11 cellular contexts compared by ENCODE assay signal in the genomic region with DNA sequence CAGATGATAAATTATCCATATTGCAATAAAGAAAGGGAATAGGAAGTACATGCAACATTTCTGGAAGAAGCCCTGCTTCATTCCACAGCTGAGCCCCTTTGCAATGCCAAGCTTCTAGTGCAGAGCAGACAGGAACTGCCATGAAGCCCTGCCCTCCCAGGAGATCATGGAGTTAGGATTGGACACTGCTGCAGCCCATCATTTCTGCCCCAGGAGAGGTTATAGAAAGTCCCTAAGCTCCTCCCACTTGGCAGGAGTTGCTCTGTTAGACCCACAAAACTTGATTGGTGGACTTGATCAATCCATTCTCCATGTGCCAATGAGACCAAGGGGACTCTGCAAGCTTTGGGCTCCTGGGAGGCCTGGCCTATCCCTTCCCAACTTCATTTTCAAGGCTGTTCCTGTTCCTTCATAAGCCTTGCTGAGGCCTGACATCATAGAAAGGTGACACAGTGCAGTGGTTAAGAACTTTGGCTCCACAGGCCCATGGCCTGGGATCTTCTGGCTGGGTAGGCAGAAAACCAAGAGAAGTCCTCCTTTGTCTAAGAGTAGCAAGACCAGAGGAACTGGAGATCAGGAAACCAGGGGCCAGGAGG. TPM values are rescaled to one million over a fixed set of nuclear protein-coding genes. Genes with fewer than 3 reads are reported as not detected.
DNase-seq lines count a peak whose midpoint lies in the region; ATAC-seq, FAIRE-seq and TF ChIP-seq lines count a peak whose summit lies in the region.
"Had no signal": no experiment of that assay in that cellular context is flagged by ENCODE, and none has a peak within 500 bp of the region (broad histone marks: within the 10 kb centered on the region; RNA-seq: fewer than 3 reads in every experiment).

No MANE protein-coding gene starts in this region.

- peaks cover 0 to 51% (median 32%) of the 10 kb centered on the region in 4 donors for H3K4me1 ChIP-seq in tibial nerve

- FAIRE-seq in GM18507 (lab: Jason Lieb, UNC) = peak; percentile 93
- FAIRE-seq: endometrium had no signal

- peak; percentile 39 for DNase-seq in CD1c-positive myeloid dendritic cell (ENCODE audit: extremely low spot score)
- DNase-seq in GM18507 (ENCODE audit: extremely low spot score, insufficient read length, low read depth) = no peak
- DNase-seq in RPMI8226 = peak; percentile 62
- DNase-seq in effector memory CD8-positive, alpha-beta T cell = no peak
- DNase-seq in GM19238 (ENCODE audit: insufficient read length, low spot score) = no peak
- no peak for DNase-seq in tibial nerve (ENCODE audit: low spot score in 2 of 2)
- no peak for DNase-seq in occipital lobe (lab: John Stamatoyannopoulos, UW)
- DNase-seq: IMR-90 had no signal

- no peak overlapping the region for H3K4me3 ChIP-seq in tibial nerve

- no peak overlapping the region for H3K27ac ChIP-seq in tibial nerve

- no peak for TF ChIP-seq EP300 in tibial nerve (IDR thresholded peaks at IDR 0.05)

- TF ChIP-seq POLR2A in tibial nerve (IDR thresholded peaks at IDR 0.05) = no peak

- H3K4me3 Mint-ChIP-seq in effector memory CD8-positive, alpha-beta T cell = peak overlapping the region; percentile 99
- H3K4me3 Mint-ChIP-seq: nephron had no signal

- H3K27me3 ChIP-seq in tibial nerve = peaks cover 0 to 6% of the 10 kb centered on the region in 2 donors

- peaks cover 64 to 77% of the 10 kb centered on the region in 2 donors for H3K4me1 Mint-ChIP-seq in effector memory CD8-positive, alpha-beta T cell (ENCODE audit: low read depth in 2 of 2)

- no peaks in the 10 kb centered on the region for H3K27me3 Mint-ChIP-seq in effector memory CD8-positive, alpha-beta T cell

- H3K36me3 Mint-ChIP-seq in effector memory CD8-positive, alpha-beta T cell (ENCODE audit: insufficient read depth) = peaks cover 49% of the 10 kb centered on the region

- no peaks in the 10 kb centered on the region for H3K36me3 ChIP-seq in tibial nerve

- TF ChIP-seq CTCF in tibial nerve (IDR thresholded peaks at IDR 0.05) = no peak

- H3K9me3 ChIP-seq in tibial nerve = no peaks in the 10 kb centered on the region

- ATAC-seq in effector memory CD8-positive, alpha-beta T cell (replicated peaks) = no peak
- ATAC-seq in HG02588 (IDR thresholded peaks at IDR 0.05; ENCODE audit: unreplicated experiment) = no peak

- no peaks in the 10 kb centered on the region for H3K9me3 Mint-ChIP-seq in effector memory CD8-positive, alpha-beta T cell

- H3K27ac Mint-ChIP-seq in effector memory CD8-positive, alpha-beta T cell = peak overlapping the region; percentile 99
- H3K27ac Mint-ChIP-seq: nephron had no signal

RNA-seq across cellular contexts. Expression of a gene that starts 1.3 kb away (rescaled TPM):
- 10 to 100 TPM; 21.1 to 67.8 (median 43.1) TPM for total RNA-seq in tibial nerve
- 3.9 TPM for total RNA-seq in occipital lobe
- total RNA-seq: IMR-90 had no signal

RNA-seq across cellular contexts. Expression of a gene that starts 35.5 kb away (rescaled TPM):
- total RNA-seq in tibial nerve = not detected
- total RNA-seq in occipital lobe = 0.31 TPM
- total RNA-seq: IMR-90 had no signal

Comparison
In these comparisons a context has a peak if more than half of its experiments do, and no peak if none do; other contexts are left out.
1. DNase-seq: peak in CD1c-positive myeloid dendritic cell (single experiment) and RPMI8226 (single experiment); none in GM18507 (single experiment), effector memory CD8-positive, alpha-beta T cell (0 of 3), GM19238 (single experiment), tibial nerve (0 of 2) and occipital lobe (single experiment).